ENCODE assay signal across 22 cellular contexts in the genomic region with DNA sequence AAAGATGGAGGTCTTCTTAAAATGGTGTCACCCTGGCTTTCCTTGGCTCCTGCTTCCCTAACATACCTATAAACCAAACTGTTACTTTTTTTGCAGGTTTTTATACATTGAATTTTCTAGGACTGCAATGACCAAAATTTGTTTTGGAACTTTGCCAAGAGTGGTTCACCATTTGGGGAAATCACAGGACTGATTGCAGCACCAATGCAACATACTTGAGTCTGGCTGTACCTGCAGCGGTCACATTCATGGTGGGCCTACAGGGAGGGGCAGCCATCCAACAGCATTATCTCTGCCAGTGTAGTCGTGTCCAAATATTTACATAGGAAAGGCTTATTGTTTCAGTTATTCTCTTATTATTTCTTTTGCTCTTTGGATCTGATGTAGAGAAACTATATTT.
"Had no signal": no experiment of that assay in that cellular context is flagged by ENCODE, and none has a peak within 500 bp of the region (broad histone marks: within the 10 kb centered on the region; RNA-seq: fewer than 3 reads in every experiment).

No MANE protein-coding gene starts in this region.

- H3K27me3 Mint-ChIP-seq: activated naive CD4-positive, alpha-beta T cell treated with anti-CD3 and anti-CD28 coated beads, Interleukin-2, amount 50 U/mL, for 24 hours had no signal

- H3K36me3 Mint-ChIP-seq: activated naive CD4-positive, alpha-beta T cell treated with anti-CD3 and anti-CD28 coated beads, Interleukin-2, amount 50 U/mL, for 24 hours; naive B cell; neural progenitor cell; stimulated activated effector memory CD8-positive, alpha-beta T cell treated with anti-CD3 and anti-CD28 coated beads, Interleukin-12 subunit alpha, Interleukin-12 subunit beta, amount 100 ng/mL, for 72 hours had no signal

- H3K4me3 ChIP-seq: adrenal gland, body of pancreas, colonic mucosa, gastrocnemius medialis, neural progenitor cell, stomach, suprapubic skin, transverse colon had no signal

- DNase-seq: activated CD4-positive, alpha-beta T cell treated with anti-CD3 and anti-CD28 coated beads for 1 hour; activated CD4-positive, alpha-beta T cell treated with anti-CD3 and anti-CD28 coated beads, Interleukin-2, amount 50 U/mL, for 1 hour; activated CD8-positive, alpha-beta T cell treated with anti-CD3 and anti-CD28 coated beads, Interleukin-2, amount 10 ng/mL, durations not matched to agents 7 days and 5 days; activated gamma-delta T cell; adrenal gland; colonic mucosa; effector CD4-positive, alpha-beta T cell; gastrocnemius medialis; hypothalamus; naive B cell; small intestine; stimulated activated CD4-positive, alpha-beta T cell treated with anti-CD3 and anti-CD28 coated beads, Interleukin-2, amount 100 ng/mL, for 24 hours; stomach; T-helper 1 cell; transverse colon; WERI-Rb-1 had no signal

- H3K9me3 Mint-ChIP-seq: activated naive CD4-positive, alpha-beta T cell treated with anti-CD3 and anti-CD28 coated beads, Interleukin-2, amount 50 U/mL, for 24 hours; activated T-helper 1 cell treated with anti-CD3 and anti-CD28 coated beads, Interleukin-12 subunit alpha, Interleukin-12 subunit beta, Interleukin-2, Interleukin-4 antibody, amounts not matched to agents 30 ng/mL and 10 ng/mL and 1 ng/mL, durations not matched to agents 14 hours and 24 hours and 36 hours; stimulated activated effector memory CD8-positive, alpha-beta T cell treated with anti-CD3 and anti-CD28 coated beads, Interleukin-12 subunit alpha, Interleukin-12 subunit beta, amount 100 ng/mL, for 72 hours had no signal

- H3K27ac Mint-ChIP-seq: activated CD8-positive, alpha-beta T cell treated with anti-CD3 and anti-CD28 coated beads, Interleukin-2, amount 10 ng/mL, durations not matched to agents 7 days and 5 days; activated naive CD4-positive, alpha-beta T cell treated with anti-CD3 and anti-CD28 coated beads, Interleukin-2, amount 50 U/mL, for 24 hours; activated T-helper 1 cell treated with anti-CD3 and anti-CD28 coated beads, Interleukin-12 subunit alpha, Interleukin-12 subunit beta, Interleukin-2, Interleukin-4 antibody, amounts not matched to agents 30 ng/mL and 10 ng/mL and 1 ng/mL, durations not matched to agents 14 hours and 24 hours and 36 hours; naive B cell; neural progenitor cell; stimulated activated effector memory CD8-positive, alpha-beta T cell treated with anti-CD3 and anti-CD28 coated beads, Interleukin-12 subunit alpha, Interleukin-12 subunit beta, amount 100 ng/mL, for 72 hours had no signal

- H3K4me1 Mint-ChIP-seq: activated naive CD4-positive, alpha-beta T cell treated with anti-CD3 and anti-CD28 coated beads, Interleukin-2, amount 50 U/mL, for 24 hours; stimulated activated effector memory CD8-positive, alpha-beta T cell treated with anti-CD3 and anti-CD28 coated beads, Interleukin-12 subunit alpha, Interleukin-12 subunit beta, amount 100 ng/mL, for 72 hours had no signal

- H3K4me3 Mint-ChIP-seq: activated CD8-positive, alpha-beta T cell treated with anti-CD3 and anti-CD28 coated beads, Interleukin-2, amount 10 ng/mL, durations not matched to agents 7 days and 5 days; activated naive CD4-positive, alpha-beta T cell treated with anti-CD3 and anti-CD28 coated beads, Interleukin-2, amount 50 U/mL, for 24 hours; activated T-helper 1 cell treated with anti-CD3 and anti-CD28 coated beads, Interleukin-12 subunit alpha, Interleukin-12 subunit beta, Interleukin-2, Interleukin-4 antibody, amounts not matched to agents 30 ng/mL and 10 ng/mL and 1 ng/mL, durations not matched to agents 14 hours and 24 hours and 36 hours; naive B cell; neural progenitor cell; stimulated activated effector memory CD8-positive, alpha-beta T cell treated with anti-CD3 and anti-CD28 coated beads, Interleukin-12 subunit alpha, Interleukin-12 subunit beta, amount 100 ng/mL, for 72 hours had no signal
